19 cellular contexts compared by ENCODE assay signal in the genomic region with DNA sequence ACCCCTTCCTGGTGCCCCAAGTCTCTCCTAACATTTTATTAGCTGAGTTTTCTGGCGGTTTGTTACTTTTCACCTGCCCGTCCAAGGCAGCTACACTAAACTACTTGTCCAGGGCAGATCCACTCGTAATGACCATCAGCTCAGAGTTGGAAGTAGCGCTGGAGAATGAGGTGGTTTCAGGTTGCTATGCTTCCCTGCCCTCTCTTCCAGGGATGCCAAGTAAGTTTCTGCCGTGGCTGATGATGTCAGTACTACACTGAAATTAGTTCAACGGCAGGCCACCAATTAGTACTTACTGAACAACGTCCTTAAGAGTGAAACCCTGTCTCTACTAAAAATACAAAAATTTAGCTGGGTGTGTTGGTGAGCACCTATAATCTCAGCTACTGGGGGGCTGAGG. TPM values are rescaled to one million over a fixed set of nuclear protein-coding genes. Genes with fewer than 3 reads are reported as not detected.
DNase-seq lines count a peak whose midpoint lies in the region; ATAC-seq and TF ChIP-seq lines count a peak whose summit lies in the region.
"Had no signal": no experiment of that assay in that cellular context is flagged by ENCODE, and none has a peak within 500 bp of the region (broad histone marks: within the 10 kb centered on the region; RNA-seq: fewer than 3 reads in every experiment).

No MANE protein-coding gene starts in this region.

- DNase-seq in astrocyte of the spinal cord (ENCODE audit: low read depth, low spot score), result peak; percentile 62
- DNase-seq in right atrium auricular region (ENCODE audit: low spot score), result no peak
- DNase-seq in cerebellar nuclear complex (lab: John Stamatoyannopoulos, UW), result no peak
- no peak for DNase-seq in MCF 10A (ENCODE audit: unreplicated experiment)
- DNase-seq in NCI-H526 (lab: John Stamatoyannopoulos, UW), result no peak
- DNase-seq: activated CD4-positive, alpha-beta memory T cell treated with anti-CD3 and anti-CD28 coated beads for 36 hours; activated naive CD4-positive, alpha-beta T cell treated with anti-CD3 and anti-CD28 coated beads, Interleukin-2, amount 50 U/mL, for 16 hours; activated T-cell treated with anti-CD3 and anti-CD28 coated beads, Interleukin-2, amount 50 U/mL, for 24 hours; CD8-positive, alpha-beta T cell; dermis blood vessel endothelial cell; immature natural killer cell; natural killer cell; NCI-H446; retina; stimulated activated naive CD4-positive, alpha-beta T cell treated with Interleukin-2 at 50 U/mL for 16 hours; uterus had no signal

- in situ Hi-C loops in astrocyte of the spinal cord (cut with HindIII; ENCODE audit: low sequenced_read_pairs), result no loop called here

- H3K4me1 ChIP-seq in HEK293 (ENCODE audit: control insufficient read depth, insufficient read depth, low read length), result 0 out of 2 replicates have a peak, but pooled peaks cover 3% of the 10 kb centered on the region
- H3K4me1 ChIP-seq in right atrium auricular region, result peaks cover 3 to 29% of the 10 kb centered on the region in 2 donors
- H3K4me1 ChIP-seq in rectal smooth muscle tissue (ENCODE audit: control insufficient read depth, insufficient read depth, low read length), result peaks cover 20% of the 10 kb centered on the region
- H3K4me1 ChIP-seq: uterus had no signal

- peaks cover 13% of the 10 kb centered on the region for H3K27me3 Mint-ChIP-seq in MCF 10A (ENCODE audit: insufficient read depth, unreplicated experiment)

- intact Hi-C loops in MCF 10A (cut with micrococcal nuclease), result no loop called here

- H3K4me1 Mint-ChIP-seq in MCF 10A (ENCODE audit: insufficient read depth, unreplicated experiment), result no peaks in the 10 kb centered on the region

- no peaks in the 10 kb centered on the region for H3K9me3 ChIP-seq in HEK293 (ENCODE audit: control insufficient read depth, insufficient read depth, low read depth, low read length)
- H3K9me3 ChIP-seq in right atrium auricular region, result no peaks in the 10 kb centered on the region
- H3K9me3 ChIP-seq: uterus had no signal

- POLR2A ChIA-PET in HEK293 (lab: Yijun Ruan, JAX) (no interaction called here), MCF 10A (lab: Yijun Ruan, JAX) (no interaction called here)

- CTCF ChIA-PET in HEK293 (lab: Yijun Ruan, JAX), result interaction anchor here (0.6 kb wide), 1 partner anchor 15 kb away, joined by 4 read pairs; no protein-coding TSS in a partner anchor
- CTCF ChIA-PET in MCF 10A (lab: Yijun Ruan, JAX), result interaction anchor here (0.6 kb wide), 1 partner anchor 335 kb away, joined by 5 read pairs; no protein-coding TSS in a partner anchor

- H3K36me3 ChIP-seq in HEK293 (ENCODE audit: control insufficient read depth in 2 of 2, insufficient read depth in 1 of 2, low read length in 2 of 2) (peaks cover 0 to 6% of the 10 kb centered on the region in 2 experiments; a peak in 1 of 3 replicates), right atrium auricular region (no peaks in the 10 kb centered on the region), rectal smooth muscle tissue (ENCODE audit: control insufficient read depth, insufficient read depth, low read length) (no peaks in the 10 kb centered on the region)
- H3K36me3 ChIP-seq: uterus had no signal

- H3K27ac ChIP-seq in HEK293 (ENCODE audit: extremely low read depth, low read depth, low read length) (no peak overlapping the region), right atrium auricular region (peak overlapping the region; percentile 32 to 45), rectal smooth muscle tissue (ENCODE audit: low read depth, low read length) (peak overlapping the region; percentile 85)

- H3K27me3 ChIP-seq in right atrium auricular region, result no peaks in the 10 kb centered on the region
- no peaks in the 10 kb centered on the region for H3K27me3 ChIP-seq in rectal smooth muscle tissue (ENCODE audit: control insufficient read depth, insufficient read depth, low read length)
- H3K27me3 ChIP-seq: uterus had no signal

- no peak overlapping the region for H3K27ac Mint-ChIP-seq in MCF 10A (ENCODE audit: low read depth, unreplicated experiment)
- H3K27ac Mint-ChIP-seq: activated CD4-positive, alpha-beta memory T cell treated with anti-CD3 and anti-CD28 coated beads for 36 hours; activated T-cell treated with anti-CD3 and anti-CD28 coated beads, Interleukin-2, amount 50 U/mL, for 24 hours; CD8-positive, alpha-beta T cell; immature natural killer cell; natural killer cell had no signal

- no peaks in the 10 kb centered on the region for H3K36me3 Mint-ChIP-seq in MCF 10A (ENCODE audit: insufficient read depth, unreplicated experiment)
- H3K36me3 Mint-ChIP-seq: activated CD4-positive, alpha-beta memory T cell treated with anti-CD3 and anti-CD28 coated beads for 36 hours; CD8-positive, alpha-beta T cell; immature natural killer cell; natural killer cell had no signal

- no TSS peak for BruUV-seq in MCF 10A (replicated peaks; lab: Mats Ljungman, UMichigan)

- ATAC-seq in HG02970 (IDR thresholded peaks at IDR 0.05; ENCODE audit: low FRiP score, unreplicated experiment), result no peak
- ATAC-seq: CD8-positive, alpha-beta T cell; natural killer cell had no signal

- no peak overlapping the region for H3K4me3 ChIP-seq in HEK293 (ENCODE audit: low read depth, low read length)
- no peak overlapping the region for H3K4me3 ChIP-seq in astrocyte of the spinal cord (ENCODE audit: low read depth, low read length)
- H3K4me3 ChIP-seq in right atrium auricular region, result no peak overlapping the region
- H3K4me3 ChIP-seq in rectal smooth muscle tissue (ENCODE audit: low read length), result peak overlapping the region; percentile 6
- H3K4me3 ChIP-seq: uterus had no signal

- H3K4me3 Mint-ChIP-seq in MCF 10A (ENCODE audit: unreplicated experiment), result no peak overlapping the region
- H3K4me3 Mint-ChIP-seq: activated CD4-positive, alpha-beta memory T cell treated with anti-CD3 and anti-CD28 coated beads for 36 hours; activated T-cell treated with anti-CD3 and anti-CD28 coated beads, Interleukin-2, amount 50 U/mL, for 24 hours; CD8-positive, alpha-beta T cell; immature natural killer cell; natural killer cell had no signal

- H3K9ac ChIP-seq in rectal smooth muscle tissue (ENCODE audit: low read length), result no peak overlapping the region

- peaks cover 6% of the 10 kb centered on the region for H3K9me3 Mint-ChIP-seq in MCF 10A (ENCODE audit: unreplicated experiment)
- H3K9me3 Mint-ChIP-seq: activated CD4-positive, alpha-beta memory T cell treated with anti-CD3 and anti-CD28 coated beads for 36 hours; activated T-cell treated with anti-CD3 and anti-CD28 coated beads, Interleukin-2, amount 50 U/mL, for 24 hours; CD8-positive, alpha-beta T cell; immature natural killer cell; natural killer cell had no signal

- TF ChIP-seq CTCF in HEK293 (tag by site-specific recombination; IDR thresholded peaks at IDR 0.05) (no peak), astrocyte of the spinal cord (IDR thresholded peaks at IDR 0.05; ENCODE audit: low read depth, low read length) (no peak), right atrium auricular region (IDR thresholded peaks at IDR 0.05) (no peak), MCF 10A (IDR thresholded peaks at IDR 0.05; ENCODE audit: unreplicated experiment) (no peak)

TF ChIP-seq in HEK293, 187 proteins besides CTCF, POLR2A, EP300 and RAD21 (continues in another document):
- TF ChIP-seq, protein P1, sequence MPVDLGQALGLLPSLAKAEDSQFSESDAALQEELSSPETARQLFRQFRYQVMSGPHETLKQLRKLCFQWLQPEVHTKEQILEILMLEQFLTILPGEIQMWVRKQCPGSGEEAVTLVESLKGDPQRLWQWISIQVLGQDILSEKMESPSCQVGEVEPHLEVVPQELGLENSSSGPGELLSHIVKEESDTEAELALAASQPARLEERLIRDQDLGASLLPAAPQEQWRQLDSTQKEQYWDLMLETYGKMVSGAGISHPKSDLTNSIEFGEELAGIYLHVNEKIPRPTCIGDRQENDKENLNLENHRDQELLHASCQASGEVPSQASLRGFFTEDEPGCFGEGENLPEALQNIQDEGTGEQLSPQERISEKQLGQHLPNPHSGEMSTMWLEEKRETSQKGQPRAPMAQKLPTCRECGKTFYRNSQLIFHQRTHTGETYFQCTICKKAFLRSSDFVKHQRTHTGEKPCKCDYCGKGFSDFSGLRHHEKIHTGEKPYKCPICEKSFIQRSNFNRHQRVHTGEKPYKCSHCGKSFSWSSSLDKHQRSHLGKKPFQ (tag by site-specific recombination; IDR thresholded peaks at IDR 0.05), result no peak
- TF ChIP-seq, protein P2, sequence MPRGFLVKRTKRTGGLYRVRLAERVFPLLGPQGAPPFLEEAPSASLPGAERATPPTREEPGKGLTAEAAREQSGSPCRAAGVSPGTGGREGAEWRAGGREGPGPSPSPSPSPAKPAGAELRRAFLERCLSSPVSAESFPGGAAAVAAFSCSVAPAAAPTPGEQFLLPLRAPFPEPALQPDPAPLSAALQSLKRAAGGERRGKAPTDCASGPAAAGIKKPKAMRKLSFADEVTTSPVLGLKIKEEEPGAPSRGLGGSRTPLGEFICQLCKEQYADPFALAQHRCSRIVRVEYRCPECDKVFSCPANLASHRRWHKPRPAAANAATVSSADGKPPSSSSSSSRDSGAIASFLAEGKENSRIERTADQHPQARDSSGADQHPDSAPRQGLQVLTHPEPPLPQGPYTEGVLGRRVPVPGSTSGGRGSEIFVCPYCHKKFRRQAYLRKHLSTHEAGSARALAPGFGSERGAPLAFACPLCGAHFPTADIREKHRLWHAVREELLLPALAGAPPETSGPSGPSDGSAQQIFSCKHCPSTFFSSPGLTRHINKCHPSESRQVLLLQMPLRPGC (tag by site-specific recombination; IDR thresholded peaks at IDR 0.05), result no peak
- peak; percentile 69 for TF ChIP-seq ZNF629 (tag by site-specific recombination; IDR thresholded peaks at IDR 0.05)
- TF ChIP-seq KLF8 (tag by site-specific recombination; IDR thresholded peaks at IDR 0.05), result no peak
- TF ChIP-seq ZNF19 (tag by site-specific recombination; IDR thresholded peaks at IDR 0.05; ENCODE audit: low read depth), result no peak
- no peak for TF ChIP-seq ZNF292 (tag by site-specific recombination; IDR thresholded peaks at IDR 0.05; ENCODE audit: borderline replicate concordance, low read depth)
- TF ChIP-seq ZEB2 (tag by site-specific recombination; IDR thresholded peaks at IDR 0.05), result 0 out of 2 replicates have a peak, but pooled peaks have one; percentile 14
- TF ChIP-seq SP3 (tag by site-specific recombination; IDR thresholded peaks at IDR 0.05), result no peak
- TF ChIP-seq ZNF600 (tag by site-specific recombination; IDR thresholded peaks at IDR 0.05), result peak; percentile 74
- peak; percentile 92 for TF ChIP-seq ZNF214 (tag by site-specific recombination; IDR thresholded peaks at IDR 0.05; ENCODE audit: borderline replicate concordance)
- peak; percentile 78 for TF ChIP-seq SP7 (tag by site-specific recombination; IDR thresholded peaks at IDR 0.05)
- TF ChIP-seq ZNF785 (tag by site-specific recombination; IDR thresholded peaks at IDR 0.05), result no peak
- TF ChIP-seq ZBTB17 (tag by site-specific recombination; IDR thresholded peaks at IDR 0.05), result 0 out of 2 replicates have a peak, but pooled peaks have one; percentile 15
- no peak for TF ChIP-seq ZNF623 (tag by site-specific recombination; IDR thresholded peaks at IDR 0.05)
- TF ChIP-seq ZSCAN23 (tag by site-specific recombination; IDR thresholded peaks at IDR 0.05), result no peak

RNA-seq across cellular contexts. Expression of a gene that starts 55.2 kb away (rescaled TPM):
- total RNA-seq in right atrium auricular region (10 to 100 TPM; 21.1 to 23.8 TPM), MCF 10A (2022) (0.34 and 0.37 TPM in 2 replicates)

Comparison
In these comparisons a context has a peak if more than half of its experiments do, and no peak if none do; other contexts are left out.
1. RNA of a gene that starts 55.2 kb away (total RNA-seq): 21.1 to 23.8 TPM in right atrium auricular region; 0.34 to 0.37 TPM in MCF 10A; every median in the first group is over 10 times any median in the second.